ENCODE assay signal across 8 cellular contexts in genomic region chr13:110711778-110712070, GRCh38. TPM values are rescaled to one million over a fixed set of nuclear protein-coding genes. Genes with fewer than 3 reads are reported as not detected.
DNase-seq lines count a peak whose midpoint lies in the region; ATAC-seq and TF ChIP-seq lines count a peak whose summit lies in the region.

No MANE protein-coding gene starts in this region.

- DNase-seq in EH (ENCODE audit: low read depth): peak; percentile 31
- peak; percentile 63 for DNase-seq in NCI-H1417 treated with DMSO at 0.1 percent for 48 hours (lab: John Stamatoyannopoulos, UW)
- DNase-seq in chondrocyte (ENCODE audit: low spot score): no peak
- peak in 1 of 3 donors; percentile 47 for DNase-seq in mucosa of descending colon
- DNase-seq in AG20443 (ENCODE audit: low spot score): no peak
- DNase-seq in mesenteric fat pad (ENCODE audit: low spot score): no peak
- DNase-seq in DMS114 treated with DMSO at 0.1 percent for 48 hours (lab: John Stamatoyannopoulos, UW; ENCODE audit: unreplicated experiment): no peak

- H3K4me3 ChIP-seq in mucosa of descending colon: peak overlapping the region; percentile 58

- H3K27me3 Mint-ChIP-seq in chondrocyte (ENCODE audit: low read depth): no peaks in the 10 kb centered on the region

- peak overlapping the region; percentile 91 for H3K27ac Mint-ChIP-seq in chondrocyte (ENCODE audit: unreplicated experiment)

- H3K36me3 ChIP-seq in mucosa of descending colon (ENCODE audit: low read depth): peaks cover 6% of the 10 kb centered on the region

- peak overlapping the region; percentile 84 for H3K4me3 Mint-ChIP-seq in chondrocyte (ENCODE audit: unreplicated experiment)

- ATAC-seq in mucosa of descending colon: no peak
- no peak for ATAC-seq in GM18873 (IDR thresholded peaks at IDR 0.05; ENCODE audit: low FRiP score, unreplicated experiment)

- H3K4me1 Mint-ChIP-seq in chondrocyte (ENCODE audit: low read depth): peaks cover 21% of the 10 kb centered on the region

- intact Hi-C loops in mucosa of descending colon (cut with DNase I, micrococcal nuclease): loop anchor here in 1 of 2 donors (10.0 kb wide), 1 partner anchor 203 kb away; the partner anchor contains the start of gene ANKRD10

- TF ChIP-seq CTCF in chondrocyte (IDR thresholded peaks at IDR 0.05) (no peak), mucosa of descending colon (IDR thresholded peaks at IDR 0.05) (no peak)

- peaks cover 11% of the 10 kb centered on the region for H3K4me1 ChIP-seq in mucosa of descending colon (ENCODE audit: low read depth)

- H3K9me3 ChIP-seq in mucosa of descending colon: no peaks in the 10 kb centered on the region

- H3K36me3 Mint-ChIP-seq in chondrocyte (ENCODE audit: low read depth): no peaks in the 10 kb centered on the region

- no peaks in the 10 kb centered on the region for H3K9me3 Mint-ChIP-seq in chondrocyte (ENCODE audit: low read depth)

RNA-seq across cellular contexts. Expression of gene ING1, which starts 1.8 kb away (rescaled TPM):
- total RNA-seq in chondrocyte (11.7 to 14.3 TPM (median 13.4 TPM) in 3 replicates), mucosa of descending colon (10 to 100 TPM; 11.8 to 18.0 (median 13.8) TPM), mesenteric fat pad (13.4 TPM)

RNA-seq across cellular contexts. Expression of gene CARS2, which starts 5.8 kb away (rescaled TPM):
- total RNA-seq in chondrocyte: 50.7 to 60.2 TPM (median 57.9 TPM) in 3 replicates
- total RNA-seq in mucosa of descending colon: 10 to 100 TPM; 39.8 to 71.4 (median 56.4) TPM
- total RNA-seq in mesenteric fat pad: 57.1 TPM

Comparison
In these comparisons a context has a peak if more than half of its experiments do, and no peak if none do; other contexts are left out.
1. DNase-seq: peak in EH (single experiment) and NCI-H1417 treated with DMSO at 0.1 percent for 48 hours (single experiment); none in chondrocyte (single experiment), AG20443 (single experiment), mesenteric fat pad (single experiment) and DMS114 treated with DMSO at 0.1 percent for 48 hours (single experiment).